ENCODE assay signal across 10 cellular contexts in the genomic region with DNA sequence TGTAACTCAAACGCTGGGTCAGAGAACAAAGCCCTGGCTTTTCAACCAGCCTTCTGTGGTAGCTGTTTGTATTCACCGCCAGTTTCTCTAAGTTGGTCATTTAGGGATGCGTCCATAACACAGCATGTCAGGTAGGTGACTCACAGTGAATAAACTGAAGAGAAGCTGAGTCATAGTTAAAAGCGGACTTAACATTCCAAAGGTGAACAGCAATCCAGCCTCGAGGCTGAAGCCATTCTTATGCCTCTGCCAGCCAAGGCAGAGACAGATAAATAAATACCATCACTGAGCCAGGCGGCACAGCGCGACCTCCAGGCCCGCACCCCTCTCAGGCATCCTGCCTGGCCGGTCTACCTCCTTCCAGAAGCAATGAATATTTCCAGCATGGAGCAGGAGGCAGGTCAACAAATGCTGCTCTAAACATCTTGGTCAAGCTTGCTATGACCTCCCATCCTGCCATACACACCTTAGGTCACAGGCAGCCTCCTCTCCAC. TPM values are rescaled to one million over a fixed set of nuclear protein-coding genes. Genes with fewer than 3 reads are reported as not detected.
DNase-seq lines count a peak whose midpoint lies in the region; ATAC-seq and TF ChIP-seq lines count a peak whose summit lies in the region.
"Had no signal": no experiment of that assay in that cellular context is flagged by ENCODE, and none has a peak within 500 bp of the region (broad histone marks: within the 10 kb centered on the region; RNA-seq: fewer than 3 reads in every experiment).

No MANE protein-coding gene starts in this region.

- H3K27me3 Mint-ChIP-seq in Caco-2 (ENCODE audit: insufficient read depth, unreplicated experiment) = no peaks in the 10 kb centered on the region

- peak overlapping the region; percentile 99 for H3K27ac Mint-ChIP-seq in Caco-2 (ENCODE audit: unreplicated experiment)
- H3K27ac Mint-ChIP-seq: activated naive CD8-positive, alpha-beta T cell; naive B cell had no signal

- H3K9me3 Mint-ChIP-seq in Caco-2 (ENCODE audit: unreplicated experiment) = peaks cover 17% of the 10 kb centered on the region
- H3K9me3 Mint-ChIP-seq: naive B cell had no signal

- intact Hi-C loops in Caco-2 (cut with micrococcal nuclease; ENCODE audit: unreplicated experiment) = loop anchor here (1.0 to 2.0 kb wide), 3 partner anchors 12 to 37 kb away; partner anchors contain the start of gene CACNG4

- H3K27ac ChIP-seq in osteoblast (ENCODE audit: low read depth, low read length) = no peak overlapping the region

- H3K4me1 Mint-ChIP-seq in Caco-2 (ENCODE audit: low read depth, unreplicated experiment) = peaks cover 34% of the 10 kb centered on the region
- H3K4me1 Mint-ChIP-seq: naive B cell had no signal

- no peaks in the 10 kb centered on the region for H3K79me2 ChIP-seq in osteoblast (ENCODE audit: insufficient read depth, low read length)

- CTCF ChIA-PET in Caco-2 (lab: Charles Lee) = interaction anchor here (0.7 to 1.2 kb wide), 6 partner anchors 12 to 122 kb away, joined by 3 to 4 read pairs (median 3); partner anchors contain the start of gene CACNG4

- DNase-seq in Caco-2 (peak; percentile 96 to 97), NCI-H69 (lab: John Stamatoyannopoulos, UW) (peak; percentile 18), osteoblast (ENCODE audit: insufficient read length, low spot score, missing footprints) (peak; percentile 96)
- no peak for DNase-seq in stimulated activated CD4-positive, alpha-beta T cell treated with anti-CD3 and anti-CD28 coated beads, Interleukin-4, amount 100 ng/mL, for 1 hour
- DNase-seq: naive B cell had no signal

- peak; percentile 95 for ATAC-seq in esophagus mucosa
- ATAC-seq in HG02610 (IDR thresholded peaks at IDR 0.05; ENCODE audit: unreplicated experiment) = no peak
- no peak for ATAC-seq in GM18870 (IDR thresholded peaks at IDR 0.05; ENCODE audit: unreplicated experiment)
- ATAC-seq in HG03025 (IDR thresholded peaks at IDR 0.05; ENCODE audit: low FRiP score, unreplicated experiment) = no peak

- H3K9me3 ChIP-seq in Caco-2 (peaks cover 10% of the 10 kb centered on the region; the same call in 1 of the 2 replicates), osteoblast (ENCODE audit: low read depth, low read length) (no peaks in the 10 kb centered on the region)

- H3K27me3 ChIP-seq in Caco-2 (replicated peaks; ENCODE audit: control insufficient read depth, insufficient read depth, low read length) (no peaks in the 10 kb centered on the region), osteoblast (ENCODE audit: insufficient read depth, low read length) (peaks cover 44% of the 10 kb centered on the region)

- TF ChIP-seq CTCF in Caco-2 (IDR thresholded peaks at IDR 0.05; ENCODE audit: insufficient read depth in 1 of 2, low read depth in 1 of 2, low read length in 1 of 2, severe bottlenecking in 1 of 2, unreplicated experiment in 1 of 2) = no peak
- TF ChIP-seq CTCF in osteoblast (IDR thresholded peaks at IDR 0.05; ENCODE audit: extremely low read depth, low read depth, low read length) = no peak

- no peaks in the 10 kb centered on the region for H3K36me3 ChIP-seq in Caco-2 (ENCODE audit: control insufficient read depth, insufficient read depth, low read length)
- H3K36me3 ChIP-seq in osteoblast (ENCODE audit: insufficient read depth, low read length) = no peaks in the 10 kb centered on the region

- POLR2A ChIA-PET in Caco-2 (lab: Charles Lee) = interaction anchor here (0.8 to 1.4 kb wide), 2 partner anchors 21 to 28 kb away, joined by 4 read pairs; no protein-coding TSS in a partner anchor

- H3K36me3 Mint-ChIP-seq in Caco-2 (ENCODE audit: insufficient read depth, unreplicated experiment) = peaks cover 40% of the 10 kb centered on the region
- H3K36me3 Mint-ChIP-seq: activated naive CD8-positive, alpha-beta T cell; naive B cell had no signal

- peak overlapping the region; percentile 72 for H3K4me3 Mint-ChIP-seq in Caco-2 (ENCODE audit: unreplicated experiment)
- H3K4me3 Mint-ChIP-seq: activated naive CD8-positive, alpha-beta T cell; naive B cell had no signal

- H3K4me3 ChIP-seq in Caco-2 (ENCODE audit: low read depth, low read length) = no peak overlapping the region
- no peak overlapping the region for H3K4me3 ChIP-seq in osteoblast (ENCODE audit: insufficient read depth, low read length)

- H3K4me2 ChIP-seq in osteoblast (ENCODE audit: insufficient read depth, low read length) = peak overlapping the region; percentile 24

- peaks cover 44% of the 10 kb centered on the region for H3K4me1 ChIP-seq in Caco-2
- H3K4me1 ChIP-seq in osteoblast (ENCODE audit: insufficient read depth, low read length) = peaks cover 10% of the 10 kb centered on the region

- BruUV-seq in Caco-2 (replicated peaks; lab: Mats Ljungman, UMichigan) = no TSS peak

- no peak overlapping the region for H2AFZ ChIP-seq in osteoblast (ENCODE audit: low read length)

- no peaks in the 10 kb centered on the region for H4K20me1 ChIP-seq in osteoblast (ENCODE audit: insufficient read depth, low read length)

RNA-seq across cellular contexts. Expression of gene CACNG4, which starts 12.4 kb away (rescaled TPM):
- total RNA-seq in Caco-2 (2022) (10.1 and 12.8 TPM in 2 replicates), esophagus mucosa (0.08 TPM), osteoblast (not detected in 2 replicates)

Comparison
In these comparisons a context has a peak if more than half of its experiments do, and no peak if none do; other contexts are left out.
1. RNA of gene CACNG4, which starts 12.4 kb away (total RNA-seq): 10.1 to 12.8 TPM in Caco-2; 0.08 TPM in esophagus mucosa (single experiment) and not detected in osteoblast; every median in the first group is over 10 times any median in the second.